ENCODE assay signal across 19 cellular contexts in genomic region chr6:51830666-51831065, GRCh38.
DNase-seq lines count a peak whose midpoint lies in the region; ATAC-seq, FAIRE-seq and TF ChIP-seq lines count a peak whose summit lies in the region.
"Had no signal": no experiment of that assay in that cellular context is flagged by ENCODE, and none has a peak within 500 bp of the region (broad histone marks: within the 10 kb centered on the region; RNA-seq: fewer than 3 reads in every experiment).

No MANE protein-coding gene starts in this region.

- intact Hi-C loops in PC-3 (cut with micrococcal nuclease), result no loop called here

- H3K79me2 ChIP-seq in PC-3 (ENCODE audit: low read length), result no peaks in the 10 kb centered on the region

- H4K20me1 ChIP-seq in PC-3 (ENCODE audit: low read length), result no peaks in the 10 kb centered on the region

- H3K27me3 ChIP-seq in PC-3 (ENCODE audit: low read length) (no peaks in the 10 kb centered on the region), bronchial epithelial cell (ENCODE audit: control insufficient read depth, insufficient read depth, low read length) (no peaks in the 10 kb centered on the region), suprapubic skin (no peaks in the 10 kb centered on the region)

- H3K4me1 ChIP-seq in PC-3 (ENCODE audit: insufficient read depth, low read length), result peaks cover 6% of the 10 kb centered on the region; the same call in 1 of the 2 replicates
- no peaks in the 10 kb centered on the region for H3K4me1 ChIP-seq in suprapubic skin
- H3K4me1 ChIP-seq: Caco-2 had no signal

- peak overlapping the region; percentile 12; the same call in 1 of the 2 replicates for H3K4me2 ChIP-seq in PC-3 (ENCODE audit: low read length)

- no TSS peak for BruUV-seq in PC-3 (replicated peaks; lab: Mats Ljungman, UMichigan)

- TF ChIP-seq CTCF in PC-3 (conservative IDR thresholded peaks at IDR 0.05; ENCODE audit: low read depth, low read length), result no peak
- TF ChIP-seq CTCF in bronchial epithelial cell (IDR thresholded peaks at IDR 0.05; ENCODE audit: insufficient read depth, low read length, severe bottlenecking), result no peak
- TF ChIP-seq CTCF in suprapubic skin (IDR thresholded peaks at IDR 0.05), result no peak

- H3K9me2 ChIP-seq in PC-3 (replicated peaks; ENCODE audit: low read length), result no peaks in the 10 kb centered on the region

- no peaks in the 10 kb centered on the region for H3F3A ChIP-seq in PC-3 (ENCODE audit: low read length, unreplicated experiment)

- TF ChIP-seq EP300 in suprapubic skin (IDR thresholded peaks at IDR 0.05), result no peak

- CTCF ChIA-PET in PC-3 (lab: Charles Lee), result no interaction called here

- no peak overlapping the region for H3K4me3 ChIP-seq in PC-3 (ENCODE audit: low read length)
- no peak overlapping the region for H3K4me3 ChIP-seq in bronchial epithelial cell (ENCODE audit: low read depth, low read length)
- no peak overlapping the region for H3K4me3 ChIP-seq in suprapubic skin

- H3K9ac ChIP-seq in PC-3 (ENCODE audit: low read length), result no peak overlapping the region

- 27% methylated on average over 1 of the region's 1 CpG for WGBS in suprapubic skin

- POLR2A ChIA-PET in PC-3 (lab: Charles Lee; ENCODE audit: unreplicated experiment), result no interaction called here

- H3K36me3 ChIP-seq in PC-3 (ENCODE audit: low read depth, low read length) (no peaks in the 10 kb centered on the region), bronchial epithelial cell (ENCODE audit: control insufficient read depth, insufficient read depth, low read length) (no peaks in the 10 kb centered on the region), suprapubic skin (no peaks in the 10 kb centered on the region)

- ATAC-seq in PC-3, result peak; percentile 86
- ATAC-seq: HCT116, HepG2 had no signal

- H3K9me3 ChIP-seq in PC-3 (ENCODE audit: low read length) (no peaks in the 10 kb centered on the region), suprapubic skin (no peaks in the 10 kb centered on the region)
- H3K9me3 ChIP-seq: Caco-2 had no signal

- DNase-seq in M059J (ENCODE audit: low read depth) (peak; percentile 2), PC-3 (peak; percentile 73), bronchial epithelial cell (ENCODE audit: low read depth) (peak; percentile 44), kidney tubule cell (ENCODE audit: low spot score) (peak; percentile 1), suprapubic skin (ENCODE audit: low spot score in 2 of 2) (no peak), NCI-H510A treated with DMSO at 0.1 percent for 48 hours (lab: John Stamatoyannopoulos, UW) (no peak)
- DNase-seq: ACHN; AML-193; Caco-2; CD4-positive, alpha-beta T cell; DMS79 treated with DMSO at 0.1 percent for 48 hours; GF-D8; GOT3; H7 had no signal

- FAIRE-seq in bronchial epithelial cell (lab: Jason Lieb, UNC), result no peak
- FAIRE-seq: A204.1, D721Med, HepG2 had no signal

- H3K27ac ChIP-seq in PC-3 (ENCODE audit: low read length) (no peak overlapping the region), suprapubic skin (no peak overlapping the region)
- H3K27ac ChIP-seq: C4-2B had no signal

- no peak for TF ChIP-seq POLR2A in suprapubic skin (IDR thresholded peaks at IDR 0.05)

- no peak overlapping the region for H2AFZ ChIP-seq in PC-3 (ENCODE audit: low read length)

Comparison
In these comparisons a context has a peak if more than half of its experiments do, and no peak if none do; other contexts are left out.
1. DNase-seq: peak in M059J (single experiment), PC-3 (single experiment), bronchial epithelial cell (single experiment) and kidney tubule cell (single experiment); none in suprapubic skin (0 of 2) and NCI-H510A treated with DMSO at 0.1 percent for 48 hours (single experiment).